Comparison of ENCODE assay signal across 1 cellular context in the genomic region with DNA sequence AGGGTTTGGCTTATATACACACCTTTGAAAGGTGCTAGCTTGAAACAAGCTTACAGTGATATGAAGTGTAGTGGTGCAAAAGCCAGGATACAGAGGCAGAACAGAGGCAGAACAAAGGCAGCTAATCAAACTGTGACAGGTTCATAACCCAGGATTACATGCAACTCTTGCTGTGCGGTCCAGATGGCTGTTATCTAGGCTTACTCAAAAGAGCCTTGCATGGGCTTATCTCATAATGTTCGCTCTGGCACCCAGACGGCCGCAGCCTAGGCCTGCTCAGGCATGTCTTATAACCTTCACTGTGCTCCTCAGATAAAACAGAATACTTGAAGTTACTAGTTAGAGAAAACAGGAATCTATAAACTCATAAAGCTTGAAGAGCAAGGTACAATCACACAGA.
TF ChIP-seq lines count a peak whose summit lies in the region.

No MANE protein-coding gene starts in this region.

TF ChIP-seq in K562, 482 proteins besides CTCF, POLR2A, EP300 and RAD21 (continued from another document):
- TF ChIP-seq, protein P1, sequence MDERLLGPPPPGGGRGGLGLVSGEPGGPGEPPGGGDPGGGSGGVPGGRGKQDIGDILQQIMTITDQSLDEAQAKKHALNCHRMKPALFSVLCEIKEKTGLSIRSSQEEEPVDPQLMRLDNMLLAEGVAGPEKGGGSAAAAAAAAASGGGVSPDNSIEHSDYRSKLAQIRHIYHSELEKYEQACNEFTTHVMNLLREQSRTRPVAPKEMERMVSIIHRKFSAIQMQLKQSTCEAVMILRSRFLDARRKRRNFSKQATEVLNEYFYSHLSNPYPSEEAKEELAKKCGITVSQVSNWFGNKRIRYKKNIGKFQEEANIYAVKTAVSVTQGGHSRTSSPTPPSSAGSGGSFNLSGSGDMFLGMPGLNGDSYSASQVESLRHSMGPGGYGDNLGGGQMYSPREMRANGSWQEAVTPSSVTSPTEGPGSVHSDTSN (CRISPR knock-in tag; IDR thresholded peaks at IDR 0.05; ENCODE audit: low read depth): no peak
- TF ChIP-seq, protein P1 (tag; conservative IDR thresholded peaks at IDR 0.05; ENCODE audit: low read depth): peak; percentile 92
- no peak for TF ChIP-seq HNRNPUL1 (IDR thresholded peaks at IDR 0.05; ENCODE audit: low read length)
- peak; percentile 93 for TF ChIP-seq ZBED1 (IDR thresholded peaks at IDR 0.05)
- no peak; the same call in 1 of the 2 replicates for TF ChIP-seq NR2C1 (IDR thresholded peaks at IDR 0.05)
- peak; percentile 81 for TF ChIP-seq NR2C1 (tag; IDR thresholded peaks at IDR 0.05)
- TF ChIP-seq YY1 (IDR thresholded peaks at IDR 0.05; ENCODE audit: borderline replicate concordance in 1 of 3, control insufficient read depth in 1 of 3, extremely low read depth in 1 of 3, insufficient read depth in 3 of 3, insufficient read length in 1 of 3, insufficient replicate concordance in 2 of 3, low read depth in 1 of 3, low read length in 2 of 3): no peak
- TF ChIP-seq MAFK (IDR thresholded peaks at IDR 0.05; ENCODE audit: low read length): peak; percentile 29; the same call in 1 of the 2 replicates
- TF ChIP-seq, protein P2, sequence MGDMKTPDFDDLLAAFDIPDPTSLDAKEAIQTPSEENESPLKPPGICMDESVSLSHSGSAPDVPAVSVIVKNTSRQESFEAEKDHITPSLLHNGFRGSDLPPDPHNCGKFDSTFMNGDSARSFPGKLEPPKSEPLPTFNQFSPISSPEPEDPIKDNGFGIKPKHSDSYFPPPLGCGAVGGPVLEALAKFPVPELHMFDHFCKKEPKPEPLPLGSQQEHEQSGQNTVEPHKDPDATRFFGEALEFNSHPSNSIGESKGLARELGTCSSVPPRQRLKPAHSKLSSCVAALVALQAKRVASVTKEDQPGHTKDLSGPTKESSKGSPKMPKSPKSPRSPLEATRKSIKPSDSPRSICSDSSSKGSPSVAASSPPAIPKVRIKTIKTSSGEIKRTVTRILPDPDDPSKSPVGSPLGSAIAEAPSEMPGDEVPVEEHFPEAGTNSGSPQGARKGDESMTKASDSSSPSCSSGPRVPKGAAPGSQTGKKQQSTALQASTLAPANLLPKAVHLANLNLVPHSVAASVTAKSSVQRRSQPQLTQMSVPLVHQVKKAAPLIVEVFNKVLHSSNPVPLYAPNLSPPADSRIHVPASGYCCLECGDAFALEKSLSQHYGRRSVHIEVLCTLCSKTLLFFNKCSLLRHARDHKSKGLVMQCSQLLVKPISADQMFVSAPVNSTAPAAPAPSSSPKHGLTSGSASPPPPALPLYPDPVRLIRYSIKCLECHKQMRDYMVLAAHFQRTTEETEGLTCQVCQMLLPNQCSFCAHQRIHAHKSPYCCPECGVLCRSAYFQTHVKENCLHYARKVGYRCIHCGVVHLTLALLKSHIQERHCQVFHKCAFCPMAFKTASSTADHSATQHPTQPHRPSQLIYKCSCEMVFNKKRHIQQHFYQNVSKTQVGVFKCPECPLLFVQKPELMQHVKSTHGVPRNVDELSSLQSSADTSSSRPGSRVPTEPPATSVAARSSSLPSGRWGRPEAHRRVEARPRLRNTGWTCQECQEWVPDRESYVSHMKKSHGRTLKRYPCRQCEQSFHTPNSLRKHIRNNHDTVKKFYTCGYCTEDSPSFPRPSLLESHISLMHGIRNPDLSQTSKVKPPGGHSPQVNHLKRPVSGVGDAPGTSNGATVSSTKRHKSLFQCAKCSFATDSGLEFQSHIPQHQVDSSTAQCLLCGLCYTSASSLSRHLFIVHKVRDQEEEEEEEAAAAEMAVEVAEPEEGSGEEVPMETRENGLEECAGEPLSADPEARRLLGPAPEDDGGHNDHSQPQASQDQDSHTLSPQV (IDR thresholded peaks at IDR 0.05): peak; percentile 58; the same call in 1 of the 2 replicates
- TF ChIP-seq, protein P3, sequence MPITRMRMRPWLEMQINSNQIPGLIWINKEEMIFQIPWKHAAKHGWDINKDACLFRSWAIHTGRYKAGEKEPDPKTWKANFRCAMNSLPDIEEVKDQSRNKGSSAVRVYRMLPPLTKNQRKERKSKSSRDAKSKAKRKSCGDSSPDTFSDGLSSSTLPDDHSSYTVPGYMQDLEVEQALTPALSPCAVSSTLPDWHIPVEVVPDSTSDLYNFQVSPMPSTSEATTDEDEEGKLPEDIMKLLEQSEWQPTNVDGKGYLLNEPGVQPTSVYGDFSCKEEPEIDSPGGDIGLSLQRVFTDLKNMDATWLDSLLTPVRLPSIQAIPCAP (CRISPR knock-in tag; IDR thresholded peaks at IDR 0.05; ENCODE audit: borderline replicate concordance): no peak
- no peak; the same call in 1 of the 2 replicates for TF ChIP-seq MAFG (tag; conservative IDR thresholded peaks at IDR 0.05)
- peak; percentile 96 for TF ChIP-seq FOXM1 (IDR thresholded peaks at IDR 0.05; ENCODE audit: low read depth)
- TF ChIP-seq FOXM1 (CRISPR knock-in tag; IDR thresholded peaks at IDR 0.05; ENCODE audit: low read depth): no peak
- no peak for TF ChIP-seq SMAD2 (IDR thresholded peaks at IDR 0.05; ENCODE audit: low read depth, low read length)
- TF ChIP-seq HDAC1 (IDR thresholded peaks at IDR 0.05): peak in 1 of 2 experiments; percentile 91; a peak in 3 of 4 replicates
- TF ChIP-seq NONO (IDR thresholded peaks at IDR 0.05; ENCODE audit: low read depth in 2 of 2, low read length in 1 of 2): peak in 1 of 2 experiments; percentile 54; a peak in 1 of 4 replicates
- TF ChIP-seq LCOR (CRISPR knock-in tag; IDR thresholded peaks at IDR 0.05): no peak
- TF ChIP-seq RB1 (IDR thresholded peaks at IDR 0.05; ENCODE audit: low read depth): no peak; the same call in none of the 2 replicates
- TF ChIP-seq, protein P4, sequence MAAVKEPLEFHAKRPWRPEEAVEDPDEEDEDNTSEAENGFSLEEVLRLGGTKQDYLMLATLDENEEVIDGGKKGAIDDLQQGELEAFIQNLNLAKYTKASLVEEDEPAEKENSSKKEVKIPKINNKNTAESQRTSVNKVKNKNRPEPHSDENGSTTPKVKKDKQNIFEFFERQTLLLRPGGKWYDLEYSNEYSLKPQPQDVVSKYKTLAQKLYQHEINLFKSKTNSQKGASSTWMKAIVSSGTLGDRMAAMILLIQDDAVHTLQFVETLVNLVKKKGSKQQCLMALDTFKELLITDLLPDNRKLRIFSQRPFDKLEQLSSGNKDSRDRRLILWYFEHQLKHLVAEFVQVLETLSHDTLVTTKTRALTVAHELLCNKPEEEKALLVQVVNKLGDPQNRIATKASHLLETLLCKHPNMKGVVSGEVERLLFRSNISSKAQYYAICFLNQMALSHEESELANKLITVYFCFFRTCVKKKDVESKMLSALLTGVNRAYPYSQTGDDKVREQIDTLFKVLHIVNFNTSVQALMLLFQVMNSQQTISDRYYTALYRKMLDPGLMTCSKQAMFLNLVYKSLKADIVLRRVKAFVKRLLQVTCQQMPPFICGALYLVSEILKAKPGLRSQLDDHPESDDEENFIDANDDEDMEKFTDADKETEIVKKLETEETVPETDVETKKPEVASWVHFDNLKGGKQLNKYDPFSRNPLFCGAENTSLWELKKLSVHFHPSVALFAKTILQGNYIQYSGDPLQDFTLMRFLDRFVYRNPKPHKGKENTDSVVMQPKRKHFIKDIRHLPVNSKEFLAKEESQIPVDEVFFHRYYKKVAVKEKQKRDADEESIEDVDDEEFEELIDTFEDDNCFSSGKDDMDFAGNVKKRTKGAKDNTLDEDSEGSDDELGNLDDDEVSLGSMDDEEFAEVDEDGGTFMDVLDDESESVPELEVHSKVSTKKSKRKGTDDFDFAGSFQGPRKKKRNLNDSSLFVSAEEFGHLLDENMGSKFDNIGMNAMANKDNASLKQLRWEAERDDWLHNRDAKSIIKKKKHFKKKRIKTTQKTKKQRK (IDR thresholded peaks at IDR 0.05; ENCODE audit: borderline replicate concordance, low read depth, low read length): no peak
- no peak for TF ChIP-seq NFE2L1 (tag; IDR thresholded peaks at IDR 0.05; ENCODE audit: borderline replicate concordance, low read depth)
- TF ChIP-seq PPARD (CRISPR knock-in tag; IDR thresholded peaks at IDR 0.05): no peak
- TF ChIP-seq KAT8 (IDR thresholded peaks at IDR 0.05; ENCODE audit: low read depth): no peak
- TF ChIP-seq ZZZ3 (IDR thresholded peaks at IDR 0.05): no peak
- TF ChIP-seq, protein P5, sequence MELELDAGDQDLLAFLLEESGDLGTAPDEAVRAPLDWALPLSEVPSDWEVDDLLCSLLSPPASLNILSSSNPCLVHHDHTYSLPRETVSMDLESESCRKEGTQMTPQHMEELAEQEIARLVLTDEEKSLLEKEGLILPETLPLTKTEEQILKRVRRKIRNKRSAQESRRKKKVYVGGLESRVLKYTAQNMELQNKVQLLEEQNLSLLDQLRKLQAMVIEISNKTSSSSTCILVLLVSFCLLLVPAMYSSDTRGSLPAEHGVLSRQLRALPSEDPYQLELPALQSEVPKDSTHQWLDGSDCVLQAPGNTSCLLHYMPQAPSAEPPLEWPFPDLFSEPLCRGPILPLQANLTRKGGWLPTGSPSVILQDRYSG (tag; conservative IDR thresholded peaks at IDR 0.05; ENCODE audit: low read depth): peak; percentile 73; the same call in 1 of the 2 replicates
- TF ChIP-seq ZNF41 (CRISPR knock-in tag; conservative IDR thresholded peaks at IDR 0.05): no peak
- TF ChIP-seq RFX7 (CRISPR knock-in tag; IDR thresholded peaks at IDR 0.05): 0 out of 2 replicates have a peak, but pooled peaks have one; percentile 49
- no peak for TF ChIP-seq CBX1 (IDR thresholded peaks at IDR 0.05; ENCODE audit: low read depth)
- peak; percentile 59; the same call in 1 of the 2 replicates for TF ChIP-seq MEF2A (IDR thresholded peaks at IDR 0.05; ENCODE audit: control insufficient read depth, low read depth, low read length)
- TF ChIP-seq TBL1XR1 (IDR thresholded peaks at IDR 0.05; ENCODE audit: low read length in 2 of 2): peak; percentile 91 to 96
- no peak for TF ChIP-seq RFX5 (IDR thresholded peaks at IDR 0.05; ENCODE audit: low read depth, low read length)
